ENCODE assay signal across 24 cellular contexts in the genomic region with DNA sequence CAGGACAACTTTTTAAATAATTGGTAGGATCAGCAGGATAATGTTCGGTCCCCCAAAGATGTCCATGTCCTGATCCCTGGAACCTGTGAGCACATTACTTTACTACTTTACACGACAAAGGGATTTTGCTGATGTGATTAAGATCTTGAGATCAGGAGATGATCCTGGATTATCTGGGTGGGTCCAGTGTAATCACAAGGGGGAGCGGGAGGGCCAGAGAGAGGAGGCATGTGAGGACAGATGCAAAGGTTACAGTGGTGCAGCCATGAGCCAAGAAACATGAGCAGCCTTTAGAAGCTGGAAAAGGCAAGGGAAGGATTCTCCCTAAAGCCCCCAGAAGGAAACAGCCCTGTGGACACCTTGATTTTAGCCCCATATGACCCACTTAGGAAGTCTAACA. TPM values are rescaled to one million over a fixed set of nuclear protein-coding genes. Genes with fewer than 3 reads are reported as not detected.
"Had no signal": no experiment of that assay in that cellular context is flagged by ENCODE, and none has a peak within 500 bp of the region (broad histone marks: within the 10 kb centered on the region; RNA-seq: fewer than 3 reads in every experiment).

No MANE protein-coding gene starts in this region.

- H3K27ac ChIP-seq: HL-60, KMS-11, RWPE1 had no signal

- H3K4me2 ChIP-seq: KMS-11, SK-N-SH had no signal

- FAIRE-seq: HTR-8/SVneo, K562, RCC 7860 had no signal

- H3K36me3 Mint-ChIP-seq: IgD-negative memory B cell had no signal

- H3K9me3 ChIP-seq: SK-N-SH had no signal

- DNase-seq: Kasumi-1, MM.1S, NCI-H1092 treated with DMSO at 0.1 percent for 48 hours, NCI-H1417, NCI-H1436 treated with DMSO at 0.1 percent for 48 hours, NCI-H1694, NCI-H187 treated with DMSO at 0.1 percent for 48 hours, NCI-H2029 treated with DMSO at 0.1 percent for 48 hours, NCI-H2171 treated with DMSO at 0.1 percent for 48 hours, NCI-H345, NCI-H446 treated with DMSO at 0.1 percent for 48 hours, NCI-H510A treated with DMSO at 0.1 percent for 48 hours, NCI-H69, NCI-H774, SHP77, SK-N-SH, T-helper 1 cell had no signal

- H3K4me3 ChIP-seq: K562 had no signal

- H3K27ac Mint-ChIP-seq: IgD-negative memory B cell had no signal

- H3K4me1 Mint-ChIP-seq: IgD-negative memory B cell had no signal

- H3K4me3 Mint-ChIP-seq: IgD-negative memory B cell had no signal

- ATAC-seq: K562 had no signal

- H3K9ac ChIP-seq: KMS-11, SK-N-SH had no signal

RNA-seq across cellular contexts. Expression of a gene that starts 33.1 kb away (rescaled TPM):
- polyA plus RNA-seq: IgD-negative memory B cell, K562, SK-N-SH had no signal
